1 cellular context compared by ENCODE assay signal in genomic region chr1:145978860-145979745, GRCh38.
TF ChIP-seq lines count a peak whose summit lies in the region.

No MANE protein-coding gene starts in this region.

TF ChIP-seq in HCT116, 20 proteins besides CTCF, POLR2A, EP300 and RAD21 (continued from another document):
- TF ChIP-seq ZBTB33 (IDR thresholded peaks at IDR 0.05; ENCODE audit: extremely low read depth, insufficient replicate concordance, low read length) (no peak), REST (IDR thresholded peaks at IDR 0.05; ENCODE audit: low read depth) (no peak), YY1 (IDR thresholded peaks at IDR 0.05; ENCODE audit: extremely low read depth, insufficient replicate concordance, low read depth, low read length) (no peak), MAX (IDR thresholded peaks at IDR 0.05) (peak; percentile 35; the same call in 1 of the 2 replicates), FOSL1 (IDR thresholded peaks at IDR 0.05; ENCODE audit: low read depth) (peak; percentile 30), SP1 (IDR thresholded peaks at IDR 0.05; ENCODE audit: low read depth) (peak; percentile 91; the same call in 1 of the 2 replicates), EZH2 (IDR thresholded peaks at IDR 0.05) (no peak), CBX3 (IDR thresholded peaks at IDR 0.05; ENCODE audit: low read depth) (0 out of 2 replicates have a peak, but pooled peaks have one; percentile 35), TCF7L2 (IDR thresholded peaks at IDR 0.05; ENCODE audit: borderline replicate concordance, extremely low read depth, insufficient read depth, insufficient read length) (peak; percentile 73), CEBPB (IDR thresholded peaks at IDR 0.05; ENCODE audit: low read depth) (no peak), EGR1 (IDR thresholded peaks at IDR 0.05; ENCODE audit: low read depth) (peak; percentile 54; the same call in 1 of the 2 replicates), SRF (IDR thresholded peaks at IDR 0.05; ENCODE audit: low read depth) (no peak), SIN3A (IDR thresholded peaks at IDR 0.05; ENCODE audit: low read depth) (0 out of 2 replicates have a peak, but pooled peaks have one; percentile 28), ATF3 (IDR thresholded peaks at IDR 0.05) (no peak), ZNF274 (IDR thresholded peaks at IDR 0.05; ENCODE audit: low read depth, low read length) (no peak), POLR2AphosphoS5 (IDR thresholded peaks at IDR 0.05; ENCODE audit: low read depth, low read length) (peak; percentile 46)
TF ChIP-seq in HCT116: peak in this region for 10.
